In the genomic region with DNA sequence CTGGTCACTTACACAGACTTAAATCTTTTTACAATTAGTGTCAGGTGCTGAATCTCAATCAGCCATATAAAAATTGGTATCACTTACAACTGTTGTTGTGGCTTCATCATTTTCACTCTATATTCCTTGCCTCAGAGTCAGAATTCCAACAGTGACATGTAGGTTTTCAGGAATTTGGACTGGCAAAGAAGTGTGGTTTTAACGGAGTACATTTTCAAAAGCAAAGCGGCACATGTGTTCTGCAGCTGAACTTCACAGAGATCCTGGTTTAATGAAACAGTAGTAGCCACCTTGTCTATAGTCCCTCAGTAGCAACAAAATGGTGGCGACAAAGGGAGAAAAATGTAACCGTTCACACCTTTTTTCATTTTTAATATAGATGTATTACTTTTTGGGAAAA, we compare ENCODE assay signal across 18 cellular contexts.
"Had no signal": no experiment of that assay in that cellular context is flagged by ENCODE, and none has a peak within 500 bp of the region (broad histone marks: within the 10 kb centered on the region; RNA-seq: fewer than 3 reads in every experiment).

No MANE protein-coding gene starts in this region.

- H3K27me3 ChIP-seq: hepatocyte, left lung, neutrophil, tibial nerve, vagina had no signal

- H3K4me3 Mint-ChIP-seq: activated CD4-positive, alpha-beta memory T cell treated with anti-CD3 and anti-CD28 coated beads, Interleukin-2, amount 10 ng/mL, durations not matched to agents 7 days and 5 days; activated naive CD4-positive, alpha-beta T cell treated with anti-CD3 and anti-CD28 coated beads, Interleukin-2, amount 50 U/mL, for 24 hours; activated T-cell treated with anti-CD3 and anti-CD28 coated beads, Interleukin-2, amount 50 U/mL, for 24 hours; naive thymus-derived CD8-positive, alpha-beta T cell; stimulated activated naive B cell treated with anti-CD40 and anti-IgM and Interleukin-4, amounts not matched to agents 10 μg/mL and 1 μg/mL and 100 μg/mL, for 72 hours; T-helper 1 cell treated with Interleukin-12 subunit alpha and Interleukin-12 subunit beta and Interleukin-4 antibody, amounts not matched to agents 30 μg/mL and 1 μg/mL, for 36 hours had no signal

- H3K4me2 ChIP-seq: hepatocyte had no signal

- H3K4me3 ChIP-seq: hepatocyte, left lung, tibial nerve, vagina had no signal

- H3K9me3 Mint-ChIP-seq: activated CD4-positive, alpha-beta memory T cell treated with anti-CD3 and anti-CD28 coated beads, Interleukin-2, amount 10 ng/mL, durations not matched to agents 7 days and 5 days; activated naive CD4-positive, alpha-beta T cell treated with anti-CD3 and anti-CD28 coated beads, Interleukin-2, amount 50 U/mL, for 24 hours; stimulated activated naive B cell treated with anti-CD40 and anti-IgM and Interleukin-4, amounts not matched to agents 10 μg/mL and 1 μg/mL and 100 μg/mL, for 72 hours; T-helper 1 cell treated with Interleukin-12 subunit alpha and Interleukin-12 subunit beta and Interleukin-4 antibody, amounts not matched to agents 30 μg/mL and 1 μg/mL, for 36 hours had no signal

- H3K27ac Mint-ChIP-seq: activated CD4-positive, alpha-beta memory T cell treated with anti-CD3 and anti-CD28 coated beads, Interleukin-2, amount 10 ng/mL, durations not matched to agents 7 days and 5 days; activated naive CD4-positive, alpha-beta T cell treated with anti-CD3 and anti-CD28 coated beads, Interleukin-2, amount 50 U/mL, for 24 hours; activated T-cell treated with anti-CD3 and anti-CD28 coated beads, Interleukin-2, amount 50 U/mL, for 24 hours; naive thymus-derived CD8-positive, alpha-beta T cell; stimulated activated naive B cell treated with anti-CD40 and anti-IgM and Interleukin-4, amounts not matched to agents 10 μg/mL and 1 μg/mL and 100 μg/mL, for 72 hours; T-helper 1 cell treated with Interleukin-12 subunit alpha and Interleukin-12 subunit beta and Interleukin-4 antibody, amounts not matched to agents 30 μg/mL and 1 μg/mL, for 36 hours had no signal

- H3K79me2 ChIP-seq: hepatocyte had no signal

- DNase-seq: activated CD4-positive, alpha-beta memory T cell treated with anti-CD3 and anti-CD28 coated beads, Interleukin-2, amount 10 ng/mL, durations not matched to agents 7 days and 5 days; activated T-cell treated with anti-CD3 and anti-CD28 coated beads, Interleukin-2, amount 50 U/mL, for 24 hours; amygdala; dermis blood vessel endothelial cell; kidney; left lung; naive thymus-derived CD8-positive, alpha-beta T cell; stimulated activated CD4-positive, alpha-beta T cell treated with anti-CD3 and anti-CD28 coated beads, Interleukin-15, amount 100 ng/mL, for 24 hours; stimulated activated CD4-positive, alpha-beta T cell treated with anti-CD3 and anti-CD28 coated beads, Interleukin-4, amount 100 ng/mL, for 1 hour; stimulated activated naive B cell treated with anti-CD40 and anti-IgM and Interleukin-4, amounts not matched to agents 10 μg/mL and 1 μg/mL and 100 μg/mL, for 72 hours; WERI-Rb-1 had no signal

- H3K27me3 Mint-ChIP-seq: activated CD4-positive, alpha-beta memory T cell treated with anti-CD3 and anti-CD28 coated beads, Interleukin-2, amount 10 ng/mL, durations not matched to agents 7 days and 5 days; activated naive CD4-positive, alpha-beta T cell treated with anti-CD3 and anti-CD28 coated beads, Interleukin-2, amount 50 U/mL, for 24 hours; activated T-cell treated with anti-CD3 and anti-CD28 coated beads, Interleukin-2, amount 50 U/mL, for 24 hours; naive thymus-derived CD8-positive, alpha-beta T cell; stimulated activated naive B cell treated with anti-CD40 and anti-IgM and Interleukin-4, amounts not matched to agents 10 μg/mL and 1 μg/mL and 100 μg/mL, for 72 hours had no signal

- H3K9me3 ChIP-seq: left lung, neutrophil, tibial nerve, vagina had no signal

- H3K27ac ChIP-seq: epithelial cell of prostate, hepatocyte, left lung, neutrophil, tibial nerve, vagina, WERI-Rb-1 had no signal

- H3K4me1 Mint-ChIP-seq: activated CD4-positive, alpha-beta memory T cell treated with anti-CD3 and anti-CD28 coated beads, Interleukin-2, amount 10 ng/mL, durations not matched to agents 7 days and 5 days; activated naive CD4-positive, alpha-beta T cell treated with anti-CD3 and anti-CD28 coated beads, Interleukin-2, amount 50 U/mL, for 24 hours; naive thymus-derived CD8-positive, alpha-beta T cell; stimulated activated naive B cell treated with anti-CD40 and anti-IgM and Interleukin-4, amounts not matched to agents 10 μg/mL and 1 μg/mL and 100 μg/mL, for 72 hours had no signal

- H3K36me3 Mint-ChIP-seq: activated naive CD4-positive, alpha-beta T cell treated with anti-CD3 and anti-CD28 coated beads, Interleukin-2, amount 50 U/mL, for 24 hours; naive thymus-derived CD8-positive, alpha-beta T cell; stimulated activated naive B cell treated with anti-CD40 and anti-IgM and Interleukin-4, amounts not matched to agents 10 μg/mL and 1 μg/mL and 100 μg/mL, for 72 hours had no signal

- H3K4me1 ChIP-seq: left lung, tibial nerve, vagina had no signal

- H2AFZ ChIP-seq: hepatocyte had no signal

- H3K36me3 ChIP-seq: left lung, neutrophil, tibial nerve, vagina, WERI-Rb-1 had no signal

- ATAC-seq: left lung; naive thymus-derived CD8-positive, alpha-beta T cell; stimulated activated naive B cell treated with anti-CD40 and anti-IgM and Interleukin-4, amounts not matched to agents 10 μg/mL and 1 μg/mL and 100 μg/mL, for 72 hours had no signal
